13 cellular contexts compared by ENCODE assay signal in genomic region chr17:4600563-4600962, GRCh38. TPM values are rescaled to one million over a fixed set of nuclear protein-coding genes. Genes with fewer than 3 reads are reported as not detected.
DNase-seq lines count a peak whose midpoint lies in the region; ATAC-seq and TF ChIP-seq lines count a peak whose summit lies in the region.
"Had no signal": no experiment of that assay in that cellular context is flagged by ENCODE, and none has a peak within 500 bp of the region (broad histone marks: within the 10 kb centered on the region; RNA-seq: fewer than 3 reads in every experiment).

No MANE protein-coding gene starts in this region.

- H3K27me3 ChIP-seq in HUES64 (ENCODE audit: insufficient read depth, low read length) (no peaks in the 10 kb centered on the region), aorta (ENCODE audit: control insufficient read depth in 1 of 2, insufficient read depth in 2 of 2, low read length in 1 of 2) (no peaks in the 10 kb centered on the region)
- H3K27me3 ChIP-seq: MG63, SJSA1 had no signal

- H3K4me1 Mint-ChIP-seq in brain, result peaks cover 54% of the 10 kb centered on the region
- H3K4me1 Mint-ChIP-seq: CD4-positive, CD25-positive, alpha-beta regulatory T cell had no signal

- ATAC-seq in aorta (ENCODE audit: low FRiP score) (no peak), GM19395 (IDR thresholded peaks at IDR 0.05; ENCODE audit: unreplicated experiment) (no peak)

- DNase-seq in myocyte (ENCODE audit: low read depth) (peak; percentile 78), aorta (no peak), SKM-1 treated with dmso at 0.1 percent for 144 hours (lab: John Stamatoyannopoulos, UW; ENCODE audit: unreplicated experiment) (no peak)
- DNase-seq: activated CD4-positive, CD25-positive, alpha-beta regulatory T cell treated with anti-CD3 and anti-CD28 coated beads, Interleukin-2, amount 50 U/mL, for 72 hours; brain microvascular endothelial cell; CD4-positive, CD25-positive, alpha-beta regulatory T cell; MG63; naive B cell had no signal

- peaks cover 0 to 3% (median 0%) of the 10 kb centered on the region in 5 experiments for H3K9me3 Mint-ChIP-seq in brain
- H3K9me3 Mint-ChIP-seq: CD4-positive, CD25-positive, alpha-beta regulatory T cell; naive B cell had no signal

- H3K4me3 ChIP-seq in HUES64 (ENCODE audit: low read length) (peak overlapping the region; percentile 19), aorta (ENCODE audit: low read length in 2 of 2) (no peak overlapping the region)
- H3K4me3 ChIP-seq: MG63, SJSA1 had no signal

- intact Hi-C loops in aorta (cut with DNase I), result no loop called here

- peak overlapping the region; percentile 62; the same call in 1 of the 2 replicates for H3K27ac ChIP-seq in HUES64 (ENCODE audit: low read depth, low read length)
- H3K27ac ChIP-seq in aorta (ENCODE audit: low read depth in 1 of 2, low read length in 2 of 2), result no peak overlapping the region
- H3K27ac ChIP-seq: brain microvascular endothelial cell, SJSA1 had no signal

- H3K4me1 ChIP-seq in HUES64 (ENCODE audit: insufficient read depth, low read length) (peaks cover 20% of the 10 kb centered on the region), aorta (ENCODE audit: control insufficient read depth in 1 of 2, insufficient read depth in 2 of 2, low read length in 2 of 2) (no peaks in the 10 kb centered on the region)
- H3K4me1 ChIP-seq: SJSA1 had no signal

- no peaks in the 10 kb centered on the region for H3K36me3 Mint-ChIP-seq in brain
- H3K36me3 Mint-ChIP-seq: CD4-positive, CD25-positive, alpha-beta regulatory T cell; naive B cell had no signal

- peak overlapping the region in 3 of 5 experiments; percentile 92 to 98 (median 95) for H3K27ac Mint-ChIP-seq in brain
- H3K27ac Mint-ChIP-seq: CD4-positive, CD25-positive, alpha-beta regulatory T cell had no signal

- H3K4me3 Mint-ChIP-seq in brain, result peak overlapping the region in 1 of 5 experiments; percentile 33
- H3K4me3 Mint-ChIP-seq: CD4-positive, CD25-positive, alpha-beta regulatory T cell; naive B cell had no signal

- H3K36me3 ChIP-seq in HUES64 (ENCODE audit: insufficient read depth, low read length), result no peaks in the 10 kb centered on the region
- H3K36me3 ChIP-seq in aorta (ENCODE audit: control insufficient read depth in 1 of 2, insufficient read depth in 2 of 2, low read length in 1 of 2), result no peaks in the 10 kb centered on the region
- H3K36me3 ChIP-seq: brain microvascular endothelial cell, MG63, SJSA1 had no signal

- 15% methylated on average over 13 of the region's 13 CpGs for WGBS in HUES64
- 72 to 74% methylated on average over 13 of the region's 13 CpGs for WGBS in aorta, 2 donors

- no peak overlapping the region for H3K9ac ChIP-seq in HUES64 (ENCODE audit: low read depth, low read length)

- H3K9me3 ChIP-seq in HUES64 (ENCODE audit: insufficient read depth, low read depth, low read length), result no peaks in the 10 kb centered on the region
- H3K9me3 ChIP-seq in aorta (ENCODE audit: control insufficient read depth, low read length), result no peaks in the 10 kb centered on the region
- H3K9me3 ChIP-seq: MG63, SJSA1 had no signal

- TF ChIP-seq CTCF in brain (conservative IDR thresholded peaks at IDR 0.05), result no peak

- H3K27me3 Mint-ChIP-seq in brain, result no peaks in the 10 kb centered on the region
- H3K27me3 Mint-ChIP-seq: CD4-positive, CD25-positive, alpha-beta regulatory T cell had no signal

RNA-seq across cellular contexts. Expression of gene SMTNL2, which starts 16.2 kb away (rescaled TPM):
- polyA plus RNA-seq in HUES64 (2013, experiment 1 of 2), result 1.0 TPM
- 2.0 TPM for polyA plus RNA-seq in HUES64 (2013, experiment 2 of 2)
- polyA plus RNA-seq in brain (ENCODE audit: insufficient read depth, low read depth, low replicate concordance) (3.6 TPM), aorta (not detected)
- total RNA-seq in myocyte (0.08 and 0.10 TPM in 2 replicates), aorta (1 to 10 TPM in 1 of 2 donors, under 1 TPM in 1; 0.49 to 1.7 TPM)
- not detected for polyA plus RNA-seq in myocyte (2012)
- total RNA-seq: CD4-positive, CD25-positive, alpha-beta regulatory T cell; SJSA1 had no signal
- polyA plus RNA-seq: CD4-positive, CD25-positive, alpha-beta regulatory T cell had no signal

RNA-seq across cellular contexts. Expression of gene GGT6, which starts 40.2 kb away (rescaled TPM):
- not detected for polyA plus RNA-seq in HUES64 (2013, experiment 1 of 2)
- polyA plus RNA-seq in HUES64 (2013, experiment 2 of 2), result not detected
- polyA plus RNA-seq in brain (ENCODE audit: insufficient read depth, low read depth, low replicate concordance) (0.17 TPM), aorta (1 to 10 TPM in 1 of 2 donors, not detected in 1; 3.5 TPM)
- total RNA-seq in myocyte (not detected in 2 replicates), aorta (not detected)
- polyA plus RNA-seq in myocyte (2012), result not detected
- total RNA-seq: CD4-positive, CD25-positive, alpha-beta regulatory T cell; NCI-H460; SJSA1 had no signal
- polyA plus RNA-seq: CD4-positive, CD25-positive, alpha-beta regulatory T cell had no signal

RNA-seq across cellular contexts. Expression of gene ALOX15, which starts 40.9 kb away (rescaled TPM):
- polyA plus RNA-seq in HUES64 (2013, experiment 1 of 2), result 0.25 TPM
- polyA plus RNA-seq in HUES64 (2013, experiment 2 of 2), result 0.38 TPM
- polyA plus RNA-seq in brain (ENCODE audit: insufficient read depth, low read depth, low replicate concordance), result not detected
- total RNA-seq in myocyte, result not detected in 2 replicates
- not detected for polyA plus RNA-seq in myocyte (2012)
- not detected for total RNA-seq in aorta
- polyA plus RNA-seq in aorta, result not detected
- total RNA-seq: CD4-positive, CD25-positive, alpha-beta regulatory T cell; SJSA1 had no signal
- polyA plus RNA-seq: CD4-positive, CD25-positive, alpha-beta regulatory T cell had no signal

RNA-seq across cellular contexts. Expression of gene MYBBP1A, which starts 45.4 kb away (rescaled TPM):
- polyA plus RNA-seq in HUES64 (2013, experiment 1 of 2), result 72.2 TPM
- 58.4 TPM for polyA plus RNA-seq in HUES64 (2013, experiment 2 of 2)
- polyA plus RNA-seq in brain (ENCODE audit: insufficient read depth, low read depth, low replicate concordance) (35.0 TPM), aorta (10 to 100 TPM in 1 of 2 donors, 1 to 10 TPM in 1; 8.0 to 37.6 TPM)
- total RNA-seq in myocyte (50.0 and 51.4 TPM in 2 replicates), aorta (10 to 100 TPM; 35.2 to 36.6 TPM)
- polyA plus RNA-seq in myocyte (2012), result 36.0 TPM
